In genomic region chr16:11836653-11837244, GRCh38 we compare ENCODE assay signal across 11 cellular contexts. TPM values are rescaled to one million over a fixed set of nuclear protein-coding genes. Genes with fewer than 3 reads are reported as not detected.
A peak's percentile ranks its signal among the peaks of the same experiment; 100 is the strongest.
DNase-seq lines count a peak whose midpoint lies in the region; ATAC-seq and TF ChIP-seq lines count a peak whose summit lies in the region.
"Had no signal": no experiment of that assay in that cellular context is flagged by ENCODE, and none has a peak within 500 bp of the region (broad histone marks: within the 10 kb centered on the region; RNA-seq: fewer than 3 reads in every experiment).

No MANE protein-coding gene starts in this region.

- ATAC-seq in mucosa of descending colon (no peak), HG02571 (IDR thresholded peaks at IDR 0.05; ENCODE audit: unreplicated experiment) (no peak)

- peaks cover 4% of the 10 kb centered on the region for H4K20me1 ChIP-seq in osteoblast (ENCODE audit: insufficient read depth, low read length)

- TF ChIP-seq CTCF in osteoblast (IDR thresholded peaks at IDR 0.05; ENCODE audit: extremely low read depth, low read depth, low read length) = no peak
- no peak for TF ChIP-seq CTCF in mucosa of descending colon (IDR thresholded peaks at IDR 0.05)

- DNase-seq in ELR (ENCODE audit: low read depth) (peak; percentile 89), NCI-H524 treated with DMSO at 0.1 percent for 48 hours (lab: John Stamatoyannopoulos, UW) (peak; percentile 30), dermis blood vessel endothelial cell (peak; percentile 38), osteoblast (ENCODE audit: insufficient read length, low spot score, missing footprints) (peak; percentile 78), globus pallidus (ENCODE audit: low spot score) (no peak), 8988T (no peak), mucosa of descending colon (no peak)
- DNase-seq: GF-D8, NCI-H1105 treated with DMSO at 0.1 percent for 48 hours, thyroid gland had no signal

- intact Hi-C loops in mucosa of descending colon (cut with DNase I, micrococcal nuclease) = loop anchor here (10.0 kb wide), 2 partner anchors 312 to 442 kb away; a partner anchor contains a TSS

- peak overlapping the region; percentile 64 for H3K27ac ChIP-seq in osteoblast (ENCODE audit: low read depth, low read length)
- H3K27ac ChIP-seq: thyroid gland had no signal

- H3K27me3 ChIP-seq in osteoblast (ENCODE audit: insufficient read depth, low read length) = no peaks in the 10 kb centered on the region
- H3K27me3 ChIP-seq: thyroid gland had no signal

- H2AFZ ChIP-seq in osteoblast (ENCODE audit: low read length) = no peak overlapping the region

- H3K36me3 ChIP-seq in osteoblast (ENCODE audit: insufficient read depth, low read length) = peaks cover 56% of the 10 kb centered on the region
- peaks cover 17% of the 10 kb centered on the region for H3K36me3 ChIP-seq in mucosa of descending colon (ENCODE audit: low read depth)

- H3K4me1 ChIP-seq in osteoblast (ENCODE audit: insufficient read depth, low read length) = peaks cover 23% of the 10 kb centered on the region
- H3K4me1 ChIP-seq in mucosa of descending colon (ENCODE audit: low read depth) = no peaks in the 10 kb centered on the region
- H3K4me1 ChIP-seq: thyroid gland had no signal

- H3K79me2 ChIP-seq in osteoblast (ENCODE audit: insufficient read depth, low read length) = no peaks in the 10 kb centered on the region

- no peak overlapping the region for H3K4me3 ChIP-seq in osteoblast (ENCODE audit: insufficient read depth, low read length)
- H3K4me3 ChIP-seq in mucosa of descending colon = no peak overlapping the region
- H3K4me3 ChIP-seq: thyroid gland had no signal

- H3K4me2 ChIP-seq in osteoblast (ENCODE audit: insufficient read depth, low read length) = peak overlapping the region; percentile 49

- no peaks in the 10 kb centered on the region for H3K9me3 ChIP-seq in osteoblast (ENCODE audit: low read depth, low read length)
- H3K9me3 ChIP-seq in mucosa of descending colon = no peaks in the 10 kb centered on the region
- H3K9me3 ChIP-seq: thyroid gland had no signal

RNA-seq across cellular contexts. Expression of gene RSL1D1, which starts 14.6 kb away (rescaled TPM):
- total RNA-seq in dermis blood vessel endothelial cell = 75.7 and 116 TPM in 2 replicates
- total RNA-seq in osteoblast = 113 and 126 TPM in 2 replicates
- 100 to 1,000 TPM in 1 of 3 donors, 10 to 100 TPM in 2; 81.9 to 116 (median 82.0) TPM for total RNA-seq in mucosa of descending colon

RNA-seq across cellular contexts. Expression of gene ZC3H7A, which starts 39.7 kb away (rescaled TPM):
- total RNA-seq in dermis blood vessel endothelial cell = 43.4 and 107 TPM in 2 replicates
- 39.8 and 45.7 TPM in 2 replicates for total RNA-seq in osteoblast
- total RNA-seq in mucosa of descending colon = 10 to 100 TPM; 42.4 to 61.2 (median 59.0) TPM

Comparison
In these comparisons a context has a peak if more than half of its experiments do, and no peak if none do; other contexts are left out.
1. DNase-seq: peak in ELR (single experiment), NCI-H524 treated with DMSO at 0.1 percent for 48 hours (single experiment), dermis blood vessel endothelial cell (single experiment) and osteoblast (single experiment); none in globus pallidus (single experiment), 8988T (single experiment) and mucosa of descending colon (0 of 3).